In the genomic region with DNA sequence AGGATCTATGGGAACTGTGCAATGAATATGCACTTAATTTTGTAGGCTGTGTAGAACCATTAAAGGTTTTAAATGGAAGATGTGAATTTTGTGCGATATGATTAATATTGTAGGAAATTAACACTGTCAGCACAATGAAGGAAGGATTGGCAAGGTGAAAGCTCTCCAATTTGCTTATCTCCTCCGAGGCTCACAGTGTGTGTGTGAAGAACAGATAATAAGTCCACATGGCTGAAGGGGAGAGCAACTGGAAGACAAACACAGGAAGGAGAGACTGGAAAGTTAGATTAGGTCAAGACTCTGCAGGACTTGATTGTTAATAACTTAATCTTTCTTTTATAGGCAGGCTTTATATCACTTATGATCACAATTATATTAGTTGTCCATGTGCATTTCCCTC, we compare ENCODE assay signal across 18 cellular contexts.
A peak's percentile ranks its signal among the peaks of the same experiment; 100 is the strongest.
DNase-seq lines count a peak whose midpoint lies in the region; ATAC-seq, FAIRE-seq and TF ChIP-seq lines count a peak whose summit lies in the region.
"Had no signal": no experiment of that assay in that cellular context is flagged by ENCODE, and none has a peak within 500 bp of the region (broad histone marks: within the 10 kb centered on the region; RNA-seq: fewer than 3 reads in every experiment).

No MANE protein-coding gene starts in this region.

- H2BK12ac ChIP-seq in H1 (ENCODE audit: low read depth, low read length), result no peak overlapping the region

- intact Hi-C loops in HepG2 (cut with micrococcal nuclease; ENCODE audit: unreplicated experiment) (no loop called here), right lobe of liver (cut with DNase I) (no loop called here)

- H3K27ac ChIP-seq in HepG2 (ENCODE audit: extremely low read length, insufficient read depth, low read length) (no peak overlapping the region), right lobe of liver (no peak overlapping the region), H1 (ENCODE audit: low read depth, low read length) (no peak overlapping the region)
- H3K27ac ChIP-seq: SJSA1 had no signal

- in situ Hi-C loops in HepG2 (cut with HindIII; ENCODE audit: extremely low pct_ligation_motif_present, low pct_unique_long_range_greater_than_20kb), result no loop called here

- H2AFZ ChIP-seq in HepG2 (ENCODE audit: low read length) (no peak overlapping the region), H1 (ENCODE audit: low read length) (0 out of 2 replicates have a peak overlapping the region, but pooled peaks have one; percentile 19)

- no peaks in the 10 kb centered on the region for H3K27me3 ChIP-seq in HepG2 (ENCODE audit: control insufficient read depth in 1 of 2, insufficient read depth in 2 of 2, low read length in 2 of 2)
- H3K27me3 ChIP-seq in right lobe of liver, result no peaks in the 10 kb centered on the region
- no peaks in the 10 kb centered on the region; a peak in 1 of 7 replicates for H3K27me3 ChIP-seq in H1 (replicated peaks in 1 of 4; ENCODE audit: control insufficient read depth in 3 of 4, extremely low read depth in 1 of 4, insufficient read depth in 3 of 4, low read length in 3 of 4)
- H3K27me3 ChIP-seq: SJSA1 had no signal

- no peak overlapping the region for H3K4me2 ChIP-seq in HepG2 (ENCODE audit: low read depth, low read length)
- no peak overlapping the region for H3K4me2 ChIP-seq in H1 (ENCODE audit: insufficient read depth in 1 of 2, low read depth in 2 of 2, low read length in 2 of 2)

- TF ChIP-seq CTCF in HepG2 (CRISPR knock-in tag; IDR thresholded peaks at IDR 0.05) (no peak), right lobe of liver (IDR thresholded peaks at IDR 0.05) (no peak), H1 (IDR thresholded peaks at IDR 0.05; ENCODE audit: control extremely low read depth in 1 of 3, insufficient read depth in 1 of 3, low read depth in 1 of 3, low read length in 3 of 3) (no peak)

- H2BK120ac ChIP-seq in H1 (replicated peaks; ENCODE audit: low read depth, low read length), result no peak overlapping the region

- H2BK5ac ChIP-seq in H1 (ENCODE audit: low read depth, low read length), result no peak overlapping the region

- H3K79me1 ChIP-seq in H1 (ENCODE audit: low read depth, low read length), result no peaks in the 10 kb centered on the region

- no peak overlapping the region for H3K4ac ChIP-seq in H1 (replicated peaks; ENCODE audit: insufficient read length, low read depth, low read length)

- H4K8ac ChIP-seq in H1 (ENCODE audit: extremely low read depth, insufficient read depth, low read length), result no peak overlapping the region

- no peak overlapping the region for H2AK5ac ChIP-seq in H1 (ENCODE audit: low read depth, low read length)

- H3K4me1 ChIP-seq in HepG2 (ENCODE audit: insufficient read depth, low read length), result no peaks in the 10 kb centered on the region
- H3K4me1 ChIP-seq in right lobe of liver, result no peaks in the 10 kb centered on the region
- no peaks in the 10 kb centered on the region for H3K4me1 ChIP-seq in H1 (replicated peaks in 1 of 4; ENCODE audit: control insufficient read depth in 3 of 4, insufficient read depth in 4 of 4, low read length in 3 of 4)
- H3K4me1 ChIP-seq: SJSA1 had no signal

- ATAC-seq in HepG2 (no peak), right lobe of liver (no peak), HG03432 (IDR thresholded peaks at IDR 0.05; ENCODE audit: unreplicated experiment) (no peak)
- ATAC-seq: Right ventricle myocardium inferior had no signal

- WGBS in HepG2 (ENCODE audit: low lambda C conversion rate), result 47% methylated on average over 2 of the region's 2 CpGs
- WGBS in right lobe of liver (ENCODE audit: insufficient coverage, low coverage, low lambda C conversion rate, missing lambda C conversion rate), result 42% methylated on average over 2 of the region's 2 CpGs
- WGBS in H1 (ENCODE audit: extremely low coverage in 1 of 2, insufficient coverage in 1 of 2, insufficient read length in 1 of 2, insufficient replicate concordance in 2 of 2, low coverage in 1 of 2, low lambda C conversion rate in 2 of 2, missing lambda C conversion rate in 1 of 2), 2 experiments, result 91 to 100% methylated on average over 1 to 2 of the region's 2 CpGs

- H4K20me1 ChIP-seq in HepG2 (ENCODE audit: insufficient read depth, low read length), result no peaks in the 10 kb centered on the region
- H4K20me1 ChIP-seq in H1 (replicated peaks in 1 of 2; ENCODE audit: control insufficient read depth in 1 of 2, insufficient read depth in 2 of 2, low read length in 2 of 2), result no peaks in the 10 kb centered on the region

- no peak overlapping the region for H3K56ac ChIP-seq in H1 (replicated peaks; ENCODE audit: insufficient read length, low read depth, low read length)

- H3K9me3 ChIP-seq in HepG2 (ENCODE audit: low read length) (no peaks in the 10 kb centered on the region), right lobe of liver (no peaks in the 10 kb centered on the region), H1 (ENCODE audit: insufficient read depth in 2 of 2, low read depth in 1 of 2, low read length in 1 of 2) (no peaks in the 10 kb centered on the region)
- H3K9me3 ChIP-seq: SJSA1 had no signal

- H3K4me3 ChIP-seq in HepG2 (replicated peaks in 1 of 3; ENCODE audit: insufficient read depth in 1 of 3, low read depth in 2 of 3, low read length in 3 of 3), result no peak overlapping the region
- no peak overlapping the region for H3K4me3 ChIP-seq in right lobe of liver
- no peak overlapping the region for H3K4me3 ChIP-seq in H1 (ENCODE audit: extremely low read depth in 1 of 4, insufficient read depth in 2 of 4, low read depth in 3 of 4, low read length in 4 of 4)
- H3K4me3 ChIP-seq: SJSA1 had no signal

- TF ChIP-seq RAD21 in HepG2 (CRISPR knock-in tag; IDR thresholded peaks at IDR 0.05), result no peak
- TF ChIP-seq RAD21 in H1 (IDR thresholded peaks at IDR 0.05 in 1 of 2, conservative IDR thresholded peaks at IDR 0.05 in 1 of 2; ENCODE audit: low read depth in 2 of 2, low read length in 2 of 2), result no peak

- no peak overlapping the region for H3K18ac ChIP-seq in H1 (ENCODE audit: extremely low read depth, low read length)

- TF ChIP-seq EP300 in HepG2 (IDR thresholded peaks at IDR 0.05; ENCODE audit: low read depth in 2 of 2, low read length in 2 of 2), result no peak
- TF ChIP-seq EP300 in HepG2 (CRISPR knock-in tag; IDR thresholded peaks at IDR 0.05; ENCODE audit: borderline replicate concordance), result no peak
- TF ChIP-seq EP300 in H1 (IDR thresholded peaks at IDR 0.05; ENCODE audit: borderline replicate concordance in 1 of 2, low read depth in 2 of 2, low read length in 2 of 2), result no peak

- H3K14ac ChIP-seq in H1 (ENCODE audit: insufficient read length), result no peak overlapping the region

- no peak overlapping the region for H4K5ac ChIP-seq in H1 (ENCODE audit: insufficient read length, low read depth, low read length)

- no peak overlapping the region for H4K91ac ChIP-seq in H1 (replicated peaks; ENCODE audit: insufficient read length, low read length)

- no peak overlapping the region for H2BK15ac ChIP-seq in H1 (ENCODE audit: low read length)

- H3K23me2 ChIP-seq in H1 (ENCODE audit: low read depth, low read length), result no peaks in the 10 kb centered on the region; the same call in 1 of the 2 replicates

- FAIRE-seq in HepG2 (lab: Jason Lieb, UNC) (no peak), H1 (lab: Jason Lieb, UNC) (no peak)
- FAIRE-seq: D721Med, GM18507 had no signal

- BruUV-seq in HepG2 (replicated peaks; lab: Mats Ljungman, UMichigan), result no TSS peak

- H3K9ac ChIP-seq in HepG2 (ENCODE audit: insufficient read depth, low read depth, low read length) (no peak overlapping the region), H1 (replicated peaks in 1 of 4; ENCODE audit: extremely low read depth in 1 of 4, low read depth in 3 of 4, low read length in 3 of 4) (no peak overlapping the region)

- TF ChIP-seq POLR2A in HepG2 (IDR thresholded peaks at IDR 0.05; ENCODE audit: insufficient read depth in 1 of 2, low read depth in 2 of 2, low read length in 2 of 2) (no peak), right lobe of liver (IDR thresholded peaks at IDR 0.05) (no peak), H1 (IDR thresholded peaks at IDR 0.05; ENCODE audit: control extremely low read depth in 1 of 2, low read depth in 2 of 2, low read length in 2 of 2) (no peak)

- H2BK20ac ChIP-seq in H1 (ENCODE audit: low read length), result no peak overlapping the region

- no peak overlapping the region for H3K23ac ChIP-seq in H1 (ENCODE audit: insufficient read length)

- DNase-seq in HepG2 (ENCODE audit: low spot score), result no peak
- DNase-seq in right lobe of liver, result no peak
- DNase-seq in OCI-M1 (lab: John Stamatoyannopoulos, UW), result peak; percentile 82
- no peak for DNase-seq in H1 (ENCODE audit: low read depth in 1 of 2, low spot score in 2 of 2)
- no peak for DNase-seq in KG1 (lab: John Stamatoyannopoulos, UW)
- DNase-seq in stimulated activated naive CD4-positive, alpha-beta T cell (lab: John Stamatoyannopoulos, UW), result no peak
- DNase-seq: GDM1, KBM-7, NCI-H1092, NCI-H1436, NCI-H446, NCI-H82, T-helper 1 cell had no signal

- CTCF ChIA-PET in HepG2 (lab: Yijun Ruan, JAX; ENCODE audit: low intra/inter-chr PET ratio, low total read pairs) (no interaction called here), H1 (lab: Charles Lee; ENCODE audit: partially characterized antibody) (no interaction called here)

- POLR2A ChIA-PET in HepG2 (lab: Yijun Ruan, JAX) (no interaction called here), H1 (lab: Charles Lee; ENCODE audit: partially characterized antibody) (no interaction called here)

- H3K79me2 ChIP-seq in HepG2 (ENCODE audit: insufficient read depth, low read length), result no peaks in the 10 kb centered on the region
- H3K79me2 ChIP-seq in H1 (ENCODE audit: control insufficient read depth in 1 of 2, insufficient read depth in 2 of 2, low read length in 2 of 2), result no peaks in the 10 kb centered on the region

- no peaks in the 10 kb centered on the region for H3K36me3 ChIP-seq in HepG2 (replicated peaks in 1 of 2; ENCODE audit: control insufficient read depth in 1 of 2, insufficient read depth in 2 of 2, low read length in 2 of 2)
- H3K36me3 ChIP-seq in right lobe of liver, result no peaks in the 10 kb centered on the region
- no peaks in the 10 kb centered on the region for H3K36me3 ChIP-seq in H1 (ENCODE audit: control insufficient read depth in 2 of 4, insufficient read depth in 4 of 4, low read length in 3 of 4)
- H3K36me3 ChIP-seq: SJSA1 had no signal

TF ChIP-seq in HepG2, 621 proteins besides CTCF, POLR2A, EP300 and RAD21 (continues in another document):
- TF ChIP-seq JUNB (CRISPR knock-in tag; IDR thresholded peaks at IDR 0.05; ENCODE audit: borderline replicate concordance) (no peak), MAFK (conservative IDR thresholded peaks at IDR 0.05 in 1 of 2, IDR thresholded peaks at IDR 0.05 in 1 of 2; ENCODE audit: low read length in 2 of 2) (peak; percentile 5 to 75; a peak in 2 of 4 replicates), MAFF (IDR thresholded peaks at IDR 0.05; ENCODE audit: low read depth, low read length) (peak; percentile 62; the same call in 1 of the 2 replicates)

TF ChIP-seq in H1, 55 proteins besides CTCF, POLR2A, EP300 and RAD21 (continues in another document):
- TF ChIP-seq KDM5A (IDR thresholded peaks at IDR 0.05; ENCODE audit: low read length), result no peak
- no peak for TF ChIP-seq SP1 (IDR thresholded peaks at IDR 0.05; ENCODE audit: low read depth, low read length)
- no peak for TF ChIP-seq MAFK (IDR thresholded peaks at IDR 0.05; ENCODE audit: low read depth, low read length)
